24 cellular contexts compared by ENCODE assay signal in genomic region chr15:85967553-85967952, GRCh38.
"Had no signal": no experiment of that assay in that cellular context is flagged by ENCODE, and none has a peak within 500 bp of the region (broad histone marks: within the 10 kb centered on the region; RNA-seq: fewer than 3 reads in every experiment).

No MANE protein-coding gene starts in this region.

- H3K27me3 Mint-ChIP-seq: dendritic cell treated with granulocyte-macrophage colony-stimulating factor and Interleukin-4, amounts not matched to agents 40 ng/mL and 50 ng/mL, for 4 days had no signal

- H3K27me3 ChIP-seq: colonic mucosa, esophagus muscularis mucosa, gastrocnemius medialis, gastroesophageal sphincter had no signal

- H3K4me3 Mint-ChIP-seq: dendritic cell treated with granulocyte-macrophage colony-stimulating factor and Interleukin-4, amounts not matched to agents 40 ng/mL and 50 ng/mL, for 4 days; effector memory CD8-positive, alpha-beta T cell had no signal

- H3K36me3 ChIP-seq: colonic mucosa, esophagus muscularis mucosa, esophagus squamous epithelium, gastrocnemius medialis, gastroesophageal sphincter, heart left ventricle, heart right ventricle had no signal

- ATAC-seq: effector memory CD8-positive, alpha-beta T cell; esophagus mucosa; foreskin keratinocyte; gastrocnemius medialis; gastroesophageal sphincter; heart left ventricle; heart right ventricle had no signal

- H3K4me1 ChIP-seq: colonic mucosa, esophagus muscularis mucosa, esophagus squamous epithelium, foreskin keratinocyte, gastroesophageal sphincter, heart left ventricle, heart right ventricle had no signal

- H3K27ac Mint-ChIP-seq: dendritic cell treated with granulocyte-macrophage colony-stimulating factor and Interleukin-4, amounts not matched to agents 40 ng/mL and 50 ng/mL, for 4 days; effector memory CD8-positive, alpha-beta T cell had no signal

- DNase-seq: colonic mucosa; cortex of kidney; dermis blood vessel endothelial cell; dorsolateral prefrontal cortex; effector CD4-positive, alpha-beta T cell; effector CD8-positive, alpha-beta T cell; effector memory CD4-positive, alpha-beta T cell; effector memory CD8-positive, alpha-beta T cell; erythroblast; esophagus squamous epithelium; foreskin fibroblast; foreskin keratinocyte; foreskin melanocyte; gastrocnemius medialis; glutamatergic neuron; head of caudate nucleus; heart left ventricle; heart right ventricle had no signal

- H3K9me3 ChIP-seq: colonic mucosa, esophagus muscularis mucosa, esophagus squamous epithelium, gastrocnemius medialis, gastroesophageal sphincter, heart left ventricle, heart right ventricle had no signal

- H3K9me3 Mint-ChIP-seq: dendritic cell treated with granulocyte-macrophage colony-stimulating factor and Interleukin-4, amounts not matched to agents 40 ng/mL and 50 ng/mL, for 4 days; effector memory CD8-positive, alpha-beta T cell had no signal

- H3K27ac ChIP-seq: colonic mucosa, coronary artery, dorsolateral prefrontal cortex, epithelial cell of prostate, esophagus muscularis mucosa, esophagus squamous epithelium, foreskin keratinocyte, gastrocnemius medialis, gastroesophageal sphincter, heart left ventricle, heart right ventricle had no signal

- H3K4me3 ChIP-seq: colonic mucosa, coronary artery, dorsolateral prefrontal cortex, esophagus muscularis mucosa, esophagus squamous epithelium, gastrocnemius medialis, gastroesophageal sphincter, heart left ventricle, heart right ventricle had no signal
